Comparison of ENCODE assay signal across 1 cellular context in genomic region chr17:77793146-77793887, GRCh38.
TF ChIP-seq lines count a peak whose summit lies in the region.

No MANE protein-coding gene starts in this region.

TF ChIP-seq in SK-N-SH treated with all-trans-retinoic acid at 6 μM for 48 hours, 23 proteins besides CTCF, POLR2A, EP300 and RAD21 (continued from another document):
- TF ChIP-seq, protein P1, sequence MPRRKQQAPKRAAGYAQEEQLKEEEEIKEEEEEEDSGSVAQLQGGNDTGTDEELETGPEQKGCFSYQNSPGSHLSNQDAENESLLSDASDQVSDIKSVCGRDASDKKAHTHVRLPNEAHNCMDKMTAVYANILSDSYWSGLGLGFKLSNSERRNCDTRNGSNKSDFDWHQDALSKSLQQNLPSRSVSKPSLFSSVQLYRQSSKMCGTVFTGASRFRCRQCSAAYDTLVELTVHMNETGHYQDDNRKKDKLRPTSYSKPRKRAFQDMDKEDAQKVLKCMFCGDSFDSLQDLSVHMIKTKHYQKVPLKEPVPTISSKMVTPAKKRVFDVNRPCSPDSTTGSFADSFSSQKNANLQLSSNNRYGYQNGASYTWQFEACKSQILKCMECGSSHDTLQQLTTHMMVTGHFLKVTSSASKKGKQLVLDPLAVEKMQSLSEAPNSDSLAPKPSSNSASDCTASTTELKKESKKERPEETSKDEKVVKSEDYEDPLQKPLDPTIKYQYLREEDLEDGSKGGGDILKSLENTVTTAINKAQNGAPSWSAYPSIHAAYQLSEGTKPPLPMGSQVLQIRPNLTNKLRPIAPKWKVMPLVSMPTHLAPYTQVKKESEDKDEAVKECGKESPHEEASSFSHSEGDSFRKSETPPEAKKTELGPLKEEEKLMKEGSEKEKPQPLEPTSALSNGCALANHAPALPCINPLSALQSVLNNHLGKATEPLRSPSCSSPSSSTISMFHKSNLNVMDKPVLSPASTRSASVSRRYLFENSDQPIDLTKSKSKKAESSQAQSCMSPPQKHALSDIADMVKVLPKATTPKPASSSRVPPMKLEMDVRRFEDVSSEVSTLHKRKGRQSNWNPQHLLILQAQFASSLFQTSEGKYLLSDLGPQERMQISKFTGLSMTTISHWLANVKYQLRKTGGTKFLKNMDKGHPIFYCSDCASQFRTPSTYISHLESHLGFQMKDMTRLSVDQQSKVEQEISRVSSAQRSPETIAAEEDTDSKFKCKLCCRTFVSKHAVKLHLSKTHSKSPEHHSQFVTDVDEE (CRISPR knock-in tag; IDR thresholded peaks at IDR 0.05) = no peak
- TF ChIP-seq, protein P2, sequence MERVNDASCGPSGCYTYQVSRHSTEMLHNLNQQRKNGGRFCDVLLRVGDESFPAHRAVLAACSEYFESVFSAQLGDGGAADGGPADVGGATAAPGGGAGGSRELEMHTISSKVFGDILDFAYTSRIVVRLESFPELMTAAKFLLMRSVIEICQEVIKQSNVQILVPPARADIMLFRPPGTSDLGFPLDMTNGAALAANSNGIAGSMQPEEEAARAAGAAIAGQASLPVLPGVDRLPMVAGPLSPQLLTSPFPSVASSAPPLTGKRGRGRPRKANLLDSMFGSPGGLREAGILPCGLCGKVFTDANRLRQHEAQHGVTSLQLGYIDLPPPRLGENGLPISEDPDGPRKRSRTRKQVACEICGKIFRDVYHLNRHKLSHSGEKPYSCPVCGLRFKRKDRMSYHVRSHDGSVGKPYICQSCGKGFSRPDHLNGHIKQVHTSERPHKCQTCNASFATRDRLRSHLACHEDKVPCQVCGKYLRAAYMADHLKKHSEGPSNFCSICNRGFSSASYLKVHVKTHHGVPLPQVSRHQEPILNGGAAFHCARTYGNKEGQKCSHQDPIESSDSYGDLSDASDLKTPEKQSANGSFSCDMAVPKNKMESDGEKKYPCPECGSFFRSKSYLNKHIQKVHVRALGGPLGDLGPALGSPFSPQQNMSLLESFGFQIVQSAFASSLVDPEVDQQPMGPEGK (CRISPR knock-in tag; IDR thresholded peaks at IDR 0.05; ENCODE audit: borderline replicate concordance) = no peak
- TF ChIP-seq CSDC2 (CRISPR knock-in tag; IDR thresholded peaks at IDR 0.05) = no peak
